ENCODE assay signal across 25 cellular contexts in the genomic region with DNA sequence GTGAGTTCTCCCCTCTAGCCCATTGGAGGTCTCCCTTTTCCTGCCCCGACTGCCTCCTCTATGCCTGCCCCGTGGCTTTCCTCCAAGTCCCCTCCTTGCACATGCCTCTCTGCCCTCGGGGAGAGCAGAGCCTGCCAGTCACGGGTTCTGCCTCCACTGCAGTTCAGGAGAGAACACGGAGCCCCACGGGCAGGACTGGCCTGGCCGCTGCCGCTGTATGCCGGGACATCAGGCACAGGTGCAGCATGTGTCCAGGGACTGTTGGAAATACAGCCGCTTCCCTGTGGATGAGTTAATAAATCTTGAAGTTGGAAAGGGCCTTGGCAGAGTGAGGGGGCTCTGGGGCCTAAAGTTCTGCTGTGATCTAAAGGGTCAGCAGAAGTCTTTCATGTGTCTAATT.
"Had no signal": no experiment of that assay in that cellular context is flagged by ENCODE, and none has a peak within 500 bp of the region (broad histone marks: within the 10 kb centered on the region; RNA-seq: fewer than 3 reads in every experiment).

No MANE protein-coding gene starts in this region.

- H3K4me1 ChIP-seq: SJCRH30 had no signal

- H3K36me3 Mint-ChIP-seq: activated naive CD4-positive, alpha-beta T cell treated with anti-CD3 and anti-CD28 coated beads, Interleukin-2, amount 10 ng/mL, durations not matched to agents 7 days and 5 days; activated naive CD8-positive, alpha-beta T cell treated with anti-CD3 and anti-CD28 coated beads for 36 hours had no signal

- H3K27me3 Mint-ChIP-seq: activated CD4-positive, alpha-beta memory T cell treated with anti-CD3 and anti-CD28 coated beads, Interleukin-2, amount 10 ng/mL, durations not matched to agents 7 days and 5 days; activated naive CD4-positive, alpha-beta T cell treated with anti-CD3 and anti-CD28 coated beads, Interleukin-2, amount 10 ng/mL, durations not matched to agents 7 days and 5 days had no signal

- H3K27ac Mint-ChIP-seq: activated CD4-positive, alpha-beta memory T cell treated with anti-CD3 and anti-CD28 coated beads, Interleukin-2, amount 10 ng/mL, durations not matched to agents 7 days and 5 days; activated CD4-positive, alpha-beta T cell treated with anti-CD3 and anti-CD28 coated beads for 36 hours; activated naive CD4-positive, alpha-beta T cell treated with anti-CD3 and anti-CD28 coated beads, Interleukin-2, amount 10 ng/mL, durations not matched to agents 7 days and 5 days; activated naive CD8-positive, alpha-beta T cell treated with anti-CD3 and anti-CD28 coated beads for 36 hours had no signal

- ATAC-seq: activated CD4-positive, alpha-beta T cell treated with anti-CD3 and anti-CD28 coated beads for 36 hours; activated T-cell treated with anti-CD3 and anti-CD28 coated beads, Interleukin-2, amount 50 U/mL, for 4 hours; Panc1; Right ventricle myocardium inferior had no signal

- DNase-seq: activated CD4-positive, alpha-beta memory T cell treated with anti-CD3 and anti-CD28 coated beads, Interleukin-2, amount 10 ng/mL, durations not matched to agents 7 days and 5 days; activated CD4-positive, alpha-beta T cell treated with anti-CD3 and anti-CD28 coated beads for 36 hours; activated CD4-positive, alpha-beta T cell treated with anti-CD3 and anti-CD28 coated beads, Interleukin-2, amount 50 U/mL, for 1 hour; activated CD4-positive, CD25-positive, alpha-beta regulatory T cell; activated gamma-delta T cell treated with Interleukin-2 at 50 U/mL for 16 hours; activated naive CD4-positive, alpha-beta T cell treated with anti-CD3 and anti-CD28 coated beads, Interleukin-2, amount 10 ng/mL, durations not matched to agents 7 days and 5 days; activated naive CD8-positive, alpha-beta T cell treated with anti-CD3 and anti-CD28 coated beads for 36 hours; activated T-cell treated with anti-CD3 and anti-CD28 coated beads, Interleukin-2, amount 50 U/mL, for 4 hours; brain microvascular endothelial cell; MG63; NCI-H1105; NCI-H1436; NCI-H187; NCI-H2081; NCI-H510A treated with DMSO at 0.1 percent for 48 hours; NCI-H69; NK-92 treated with Interleukin-12 subunit alpha and Interleukin-12 subunit beta, amount 100 ng/mL, for 24 hours; OCI-M1; RPMI8226; SJCRH30; SK-N-SH; T-helper 1 cell had no signal

- H3K36me3 ChIP-seq: brain microvascular endothelial cell, MG63, SJCRH30 had no signal

- H3K9me3 Mint-ChIP-seq: activated T-cell treated with anti-CD3 and anti-CD28 coated beads, Interleukin-2, amount 50 U/mL, for 4 hours had no signal

- H3K9me3 ChIP-seq: MG63, SJCRH30, SK-N-SH had no signal

- H3K27ac ChIP-seq: brain microvascular endothelial cell, SJCRH30, VCaP had no signal

- H3K4me3 Mint-ChIP-seq: activated CD4-positive, alpha-beta memory T cell treated with anti-CD3 and anti-CD28 coated beads, Interleukin-2, amount 10 ng/mL, durations not matched to agents 7 days and 5 days; activated CD4-positive, alpha-beta T cell treated with anti-CD3 and anti-CD28 coated beads for 36 hours; activated naive CD4-positive, alpha-beta T cell treated with anti-CD3 and anti-CD28 coated beads, Interleukin-2, amount 10 ng/mL, durations not matched to agents 7 days and 5 days; activated naive CD8-positive, alpha-beta T cell treated with anti-CD3 and anti-CD28 coated beads for 36 hours; activated T-cell treated with anti-CD3 and anti-CD28 coated beads, Interleukin-2, amount 50 U/mL, for 4 hours had no signal

- H3K27me3 ChIP-seq: brain microvascular endothelial cell, MG63 had no signal

- H3K4me1 Mint-ChIP-seq: activated CD4-positive, alpha-beta memory T cell treated with anti-CD3 and anti-CD28 coated beads, Interleukin-2, amount 10 ng/mL, durations not matched to agents 7 days and 5 days; activated CD4-positive, alpha-beta T cell treated with anti-CD3 and anti-CD28 coated beads for 36 hours; activated naive CD4-positive, alpha-beta T cell treated with anti-CD3 and anti-CD28 coated beads, Interleukin-2, amount 10 ng/mL, durations not matched to agents 7 days and 5 days; activated naive CD8-positive, alpha-beta T cell treated with anti-CD3 and anti-CD28 coated beads for 36 hours had no signal

- H3K4me3 ChIP-seq: MG63, SJCRH30 had no signal
